In genomic region chr4:69830529-69831269, GRCh38 we compare ENCODE assay signal across 8 cellular contexts. TPM values are rescaled to one million over a fixed set of nuclear protein-coding genes. Genes with fewer than 3 reads are reported as not detected.
DNase-seq lines count a peak whose midpoint lies in the region; ATAC-seq lines count a peak whose summit lies in the region.

No MANE protein-coding gene starts in this region.

- H3K36me3 Mint-ChIP-seq in T-helper 17 cell (ENCODE audit: low read depth), result no peaks in the 10 kb centered on the region

- H3K4me3 Mint-ChIP-seq in T-helper 17 cell, result no peak overlapping the region

- peaks cover 7% of the 10 kb centered on the region for H3K27me3 Mint-ChIP-seq in T-helper 17 cell

- no peak overlapping the region for H3K27ac Mint-ChIP-seq in T-helper 17 cell

- intact Hi-C loops in posterior vena cava (cut with DNase I), result no loop called here

- ATAC-seq in T-helper 17 cell (no peak), GM18519 (IDR thresholded peaks at IDR 0.05; ENCODE audit: low FRiP score, unreplicated experiment) (no peak)

- H3K9me3 ChIP-seq in T-helper 17 cell (ENCODE audit: control insufficient read depth, low read length, poor library complexity, severe bottlenecking), result no peaks in the 10 kb centered on the region

- DNase-seq in NCI-H1436 (lab: John Stamatoyannopoulos, UW), result peak; percentile 2
- DNase-seq in NCI-H1436 treated with DMSO at 0.1 percent for 48 hours (lab: John Stamatoyannopoulos, UW), result no peak
- peak; percentile 46 for DNase-seq in MV-4-11 (lab: John Stamatoyannopoulos, UW)
- DNase-seq in dermis microvascular lymphatic vessel endothelial cell (ENCODE audit: low read depth in 2 of 2), result peak; percentile 54 to 70
- peak; percentile 54 for DNase-seq in posterior vena cava (ENCODE audit: low spot score)
- no peak for DNase-seq in T-helper 17 cell
- DNase-seq in NCI-H128 (lab: John Stamatoyannopoulos, UW; ENCODE audit: unreplicated experiment), result no peak

- peaks cover 6% of the 10 kb centered on the region for H3K4me1 Mint-ChIP-seq in T-helper 17 cell

RNA-seq across cellular contexts. Expression of gene SULT1E1, which starts 29.2 kb away (rescaled TPM):
- total RNA-seq in dermis microvascular lymphatic vessel endothelial cell (0.89 and 2.3 TPM in 2 replicates), posterior vena cava (not detected), T-helper 17 cell (not detected)

Comparison
In these comparisons a context has a peak if more than half of its experiments do, and no peak if none do; other contexts are left out.
1. DNase-seq: peak in NCI-H1436 (single experiment), MV-4-11 (single experiment), dermis microvascular lymphatic vessel endothelial cell (2 of 2) and posterior vena cava (single experiment); none in NCI-H1436 treated with DMSO at 0.1 percent for 48 hours (single experiment), T-helper 17 cell (0 of 3) and NCI-H128 (single experiment).